In the genomic region with DNA sequence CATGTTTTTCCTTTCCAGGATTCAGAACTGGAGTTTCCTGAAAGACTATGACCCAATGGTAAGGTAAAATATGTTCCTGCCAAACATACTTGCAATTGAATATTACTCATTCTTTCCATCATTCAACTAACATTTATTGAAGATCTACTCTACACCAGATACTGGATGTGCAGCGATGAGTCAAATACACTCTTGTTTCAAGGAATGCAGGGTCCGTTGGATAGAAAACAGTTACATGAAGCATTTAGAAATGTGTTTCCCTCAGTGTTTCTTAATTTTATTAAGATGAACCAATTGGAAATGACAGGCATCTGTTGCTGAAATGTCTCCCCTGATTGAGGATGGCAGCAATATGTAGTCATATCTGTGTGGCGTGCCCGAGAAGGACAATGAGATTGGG, we compare ENCODE assay signal across 28 cellular contexts. TPM values are rescaled to one million over a fixed set of nuclear protein-coding genes. Genes with fewer than 3 reads are reported as not detected.
DNase-seq lines count a peak whose midpoint lies in the region; FAIRE-seq and TF ChIP-seq lines count a peak whose summit lies in the region.
"Had no signal": no experiment of that assay in that cellular context is flagged by ENCODE, and none has a peak within 500 bp of the region (broad histone marks: within the 10 kb centered on the region; RNA-seq: fewer than 3 reads in every experiment).

No MANE protein-coding gene starts in this region.

- no peak for TF ChIP-seq CTCF in bronchial epithelial cell (IDR thresholded peaks at IDR 0.05; ENCODE audit: insufficient read depth, low read length, severe bottlenecking)
- TF ChIP-seq CTCF in Calu3 (IDR thresholded peaks at IDR 0.05; ENCODE audit: unreplicated experiment), result no peak
- TF ChIP-seq CTCF in sigmoid colon (IDR thresholded peaks at IDR 0.05), result no peak

- FAIRE-seq in bronchial epithelial cell (lab: Jason Lieb, UNC), result no peak
- FAIRE-seq: frontal cortex, urothelium cell line had no signal

- in situ Hi-C loops in GM23248 (cut with MboI), result no loop called here

- H2AK5ac ChIP-seq in trophoblast cell (ENCODE audit: low read length), result no peak overlapping the region

- no peaks in the 10 kb centered on the region for H3K36me3 ChIP-seq in GM23248 (ENCODE audit: low read depth)
- H3K36me3 ChIP-seq in bronchial epithelial cell (ENCODE audit: control insufficient read depth, insufficient read depth, low read length), result no peaks in the 10 kb centered on the region
- no peaks in the 10 kb centered on the region for H3K36me3 ChIP-seq in trophoblast cell (ENCODE audit: control insufficient read depth in 1 of 2, insufficient read depth in 2 of 2, low read length in 2 of 2)
- H3K36me3 ChIP-seq in sigmoid colon, result no peaks in the 10 kb centered on the region
- H3K36me3 ChIP-seq: neural progenitor cell, right lobe of liver, suprapubic skin had no signal

- no peaks in the 10 kb centered on the region for H4K20me1 ChIP-seq in GM23248 (ENCODE audit: insufficient read depth)

- H4K8ac ChIP-seq in trophoblast cell (ENCODE audit: low read depth, low read length), result no peak overlapping the region

- H4K12ac ChIP-seq in trophoblast cell (ENCODE audit: low read depth, low read length), result no peak overlapping the region

- peaks cover 9% of the 10 kb centered on the region; the same call in 1 of the 2 replicates for H3F3A ChIP-seq in GM23248 (ENCODE audit: insufficient read depth)

- H3K27ac ChIP-seq in GM23248 (no peak overlapping the region), trophoblast cell (ENCODE audit: low read depth, low read length) (no peak overlapping the region), sigmoid colon (no peak overlapping the region)
- H3K27ac ChIP-seq: body of pancreas, neural progenitor cell, right lobe of liver, RWPE1, suprapubic skin, VCaP had no signal

- H3K4me2 ChIP-seq in GM23248 (ENCODE audit: unreplicated experiment) (no peak overlapping the region), trophoblast cell (ENCODE audit: low read length) (no peak overlapping the region)
- H3K4me2 ChIP-seq: neural progenitor cell had no signal

- H3K9ac ChIP-seq in GM23248, result 0 out of 2 replicates have a peak overlapping the region, but pooled peaks have one; percentile 26
- no peak overlapping the region for H3K9ac ChIP-seq in trophoblast cell (ENCODE audit: low read length)
- H3K9ac ChIP-seq: neural progenitor cell had no signal

- no peak overlapping the region for H2BK5ac ChIP-seq in trophoblast cell (ENCODE audit: low read depth, low read length, poor library complexity)

- no peaks in the 10 kb centered on the region for H3K9me2 ChIP-seq in GM23248 (ENCODE audit: insufficient read depth)

- H3K36me3 Mint-ChIP-seq in Calu3 (ENCODE audit: insufficient read depth, unreplicated experiment), result no peaks in the 10 kb centered on the region
- H3K36me3 Mint-ChIP-seq: neural progenitor cell; stimulated activated naive B cell treated with anti-CD40 and anti-IgM and Interleukin-4, amounts not matched to agents 10 μg/mL and 1 μg/mL and 100 μg/mL, for 72 hours had no signal

- CTCF ChIA-PET in Calu3 (lab: Charles Lee), result no interaction called here

- no peaks in the 10 kb centered on the region for H3K9me3 ChIP-seq in GM23248 (ENCODE audit: low read depth)
- no peaks in the 10 kb centered on the region for H3K9me3 ChIP-seq in trophoblast cell (ENCODE audit: insufficient read depth, low read depth, low read length)
- H3K9me3 ChIP-seq in sigmoid colon, result peaks cover 0 to 3% (median 0%) of the 10 kb centered on the region in 4 donors
- H3K9me3 ChIP-seq: body of pancreas, right lobe of liver, suprapubic skin had no signal

- H3K79me1 ChIP-seq in trophoblast cell (ENCODE audit: low read length), result no peaks in the 10 kb centered on the region

- no peak overlapping the region for H3K18ac ChIP-seq in trophoblast cell (ENCODE audit: low read length)

- H3K27me3 Mint-ChIP-seq in Calu3 (ENCODE audit: unreplicated experiment), result peaks cover 65% of the 10 kb centered on the region

- intact Hi-C loops in Calu3 (cut with micrococcal nuclease; ENCODE audit: unreplicated experiment), result no loop called here
- intact Hi-C loops in sigmoid colon (cut with DNase I), result no loop called here

- no peak overlapping the region for H3K27ac Mint-ChIP-seq in Calu3 (ENCODE audit: unreplicated experiment)
- H3K27ac Mint-ChIP-seq: activated T-cell treated with anti-CD3 and anti-CD28 coated beads, Interleukin-2, amount 50 U/mL, for 24 hours; CD4-positive, CD25-positive, alpha-beta regulatory T cell; H9; neural progenitor cell; stimulated activated naive B cell treated with anti-CD40 and anti-IgM and Interleukin-4, amounts not matched to agents 10 μg/mL and 1 μg/mL and 100 μg/mL, for 72 hours; T-helper 2 cell treated with Interferon-gamma antibody and Interleukin-4, amounts not matched to agents 5 μg/mL and 100 μg/mL, for 36 hours had no signal

- no peak for TF ChIP-seq EP300 in sigmoid colon (IDR thresholded peaks at IDR 0.05)

- H3K4ac ChIP-seq in trophoblast cell (ENCODE audit: low read depth, low read length), result no peak overlapping the region

- WGBS in GM23248 (ENCODE audit: low coverage in 1 of 2, low lambda C conversion rate in 2 of 2, missing lambda C conversion rate in 2 of 2), 2 experiments, result 24 to 34% methylated on average over 4 of the region's 4 CpGs
- WGBS in trophoblast cell (ENCODE audit: extremely low coverage, insufficient coverage, insufficient read length), result no CpG with 5 or more reads among the region's 4 CpGs
- 89 to 90% methylated on average over 4 of the region's 4 CpGs for WGBS in sigmoid colon, 2 donors

- H2BK120ac ChIP-seq in trophoblast cell (ENCODE audit: insufficient read depth, low read length, poor library complexity), result no peak overlapping the region

- H3K9me3 Mint-ChIP-seq in Calu3 (ENCODE audit: low read depth, unreplicated experiment), result no peaks in the 10 kb centered on the region
- H3K9me3 Mint-ChIP-seq: activated T-cell treated with anti-CD3 and anti-CD28 coated beads, Interleukin-2, amount 50 U/mL, for 24 hours; CD4-positive, CD25-positive, alpha-beta regulatory T cell; stimulated activated naive B cell treated with anti-CD40 and anti-IgM and Interleukin-4, amounts not matched to agents 10 μg/mL and 1 μg/mL and 100 μg/mL, for 72 hours; T-helper 2 cell treated with Interferon-gamma antibody and Interleukin-4, amounts not matched to agents 5 μg/mL and 100 μg/mL, for 36 hours had no signal

- H3K4me1 ChIP-seq in GM23248 (ENCODE audit: insufficient read depth) (no peaks in the 10 kb centered on the region), trophoblast cell (ENCODE audit: control insufficient read depth in 1 of 2, insufficient read depth in 2 of 2, low read length in 2 of 2) (peaks cover 6 to 9% of the 10 kb centered on the region in 2 experiments), sigmoid colon (no peaks in the 10 kb centered on the region)
- H3K4me1 ChIP-seq: body of pancreas, neural progenitor cell, right lobe of liver, suprapubic skin had no signal

- peak; percentile 79 for DNase-seq in GM23248
- peak; percentile 33 for DNase-seq in NCI-H226
- peak; percentile 18 for DNase-seq in bronchial epithelial cell (ENCODE audit: low read depth)
- DNase-seq in trophoblast cell, result peak; percentile 26 to 75
- no peak for DNase-seq in Calu3
- DNase-seq in stimulated activated CD4-positive, alpha-beta T cell treated with anti-CD3 and anti-CD28 coated beads, Interleukin-15, amount 100 ng/mL, for 24 hours, result no peak
- no peak for DNase-seq in sigmoid colon
- DNase-seq: activated CD4-positive, alpha-beta T cell treated with anti-CD3 and anti-CD28 coated beads for 4 hours; activated gamma-delta T cell treated with Interleukin-2 at 50 U/mL for 16 hours; activated T-cell treated with anti-CD3 and anti-CD28 coated beads, Interleukin-2, amount 50 U/mL, for 24 hours; body of pancreas; CD4-positive, CD25-positive, alpha-beta regulatory T cell; effector CD4-positive, alpha-beta T cell; H9; KG1; mesenchymal stem cell; NCI-H1436; NCI-H2081 treated with DMSO at 0.1 percent for 48 hours; NCI-H82; right lobe of liver; stimulated activated naive B cell treated with anti-CD40 and anti-IgM and Interleukin-4, amounts not matched to agents 10 μg/mL and 1 μg/mL and 100 μg/mL, for 72 hours had no signal

- H3K4me1 Mint-ChIP-seq in Calu3 (ENCODE audit: low read depth, unreplicated experiment), result no peaks in the 10 kb centered on the region
- H3K4me1 Mint-ChIP-seq: H9 had no signal

- H2AFZ ChIP-seq in GM23248 (no peak overlapping the region; the same call in 1 of the 2 replicates), trophoblast cell (ENCODE audit: insufficient read depth, low read length, poor library complexity) (no peak overlapping the region)
- H2AFZ ChIP-seq: neural progenitor cell had no signal

- peaks cover 18% of the 10 kb centered on the region; the same call in 1 of the 2 replicates for H3K27me3 ChIP-seq in GM23248 (replicated peaks; ENCODE audit: insufficient read depth)
- H3K27me3 ChIP-seq in bronchial epithelial cell (ENCODE audit: control insufficient read depth, insufficient read depth, low read length), result peaks cover 2% of the 10 kb centered on the region
- no peaks in the 10 kb centered on the region for H3K27me3 ChIP-seq in trophoblast cell (ENCODE audit: insufficient read depth, low read length)
- H3K27me3 ChIP-seq in sigmoid colon, result peaks cover 0 to 3% (median 0%) of the 10 kb centered on the region in 3 donors
- H3K27me3 ChIP-seq: body of pancreas, neural progenitor cell, right lobe of liver had no signal

- H3K23ac ChIP-seq in trophoblast cell (ENCODE audit: low read length), result no peak overlapping the region

- no peak overlapping the region for H3K4me3 Mint-ChIP-seq in Calu3 (ENCODE audit: low read depth, unreplicated experiment)
- H3K4me3 Mint-ChIP-seq: activated T-cell treated with anti-CD3 and anti-CD28 coated beads, Interleukin-2, amount 50 U/mL, for 24 hours; H9; neural progenitor cell; stimulated activated naive B cell treated with anti-CD40 and anti-IgM and Interleukin-4, amounts not matched to agents 10 μg/mL and 1 μg/mL and 100 μg/mL, for 72 hours; T-helper 2 cell treated with Interferon-gamma antibody and Interleukin-4, amounts not matched to agents 5 μg/mL and 100 μg/mL, for 36 hours had no signal

- H2BK12ac ChIP-seq in trophoblast cell (ENCODE audit: low read length), result no peak overlapping the region

- no peak for TF ChIP-seq POLR2A in sigmoid colon (IDR thresholded peaks at IDR 0.05)

- H3K4me3 ChIP-seq in GM23248 (no peak overlapping the region), bronchial epithelial cell (ENCODE audit: low read depth, low read length) (no peak overlapping the region), trophoblast cell (ENCODE audit: low read depth, low read length) (no peak overlapping the region), sigmoid colon (no peak overlapping the region)
- H3K4me3 ChIP-seq: body of pancreas, neural progenitor cell, right lobe of liver, suprapubic skin had no signal

- H3K79me2 ChIP-seq in GM23248 (ENCODE audit: insufficient read depth) (no peaks in the 10 kb centered on the region), trophoblast cell (ENCODE audit: control insufficient read depth, insufficient read depth, low read length, poor library complexity) (no peaks in the 10 kb centered on the region)

- BruUV-seq in Calu3 (replicated peaks; lab: Mats Ljungman, UMichigan), result no TSS peak

- H3K14ac ChIP-seq in trophoblast cell (ENCODE audit: low read length), result no peak overlapping the region

- H4K91ac ChIP-seq in trophoblast cell (ENCODE audit: low read depth, low read length), result no peak overlapping the region

RNA-seq across cellular contexts. Expression of gene SLC66A3, which starts 14.8 kb away (rescaled TPM):
- total RNA-seq in GM23248 (2014; rRNA removed; shearing (Covaris generic)), result 34.9 and 46.4 TPM in 2 replicates
- polyA plus RNA-seq in GM23248 (2016; fragmentation: Nextera tagmentation; extraction: Ambion mirVana) (46.8 and 53.6 TPM in 2 replicates), sigmoid colon (10 to 100 TPM in 2 of 3 donors, 1 to 10 TPM in 1; 6.9 to 12.5 (median 11.4) TPM)
- total RNA-seq in bronchial epithelial cell (17.6 and 21.3 TPM in 2 replicates), Calu3 (2022) (13.5 and 15.0 TPM in 2 replicates), sigmoid colon (10 to 100 TPM; 34.3 to 71.7 (median 43.0) TPM)
- 18.5 and 18.7 TPM in 2 replicates for polyA plus RNA-seq in trophoblast cell (2013)

Comparison
In these comparisons a context has a peak if more than half of its experiments do, and no peak if none do; other contexts are left out.
1. DNase-seq: peak in GM23248 (single experiment), NCI-H226 (single experiment), bronchial epithelial cell (single experiment) and trophoblast cell (2 of 2); none in Calu3 (single experiment), stimulated activated CD4-positive, alpha-beta T cell treated with anti-CD3 and anti-CD28 coated beads, Interleukin-15, amount 100 ng/mL, for 24 hours (single experiment) and sigmoid colon (single experiment).